In the genomic region with DNA sequence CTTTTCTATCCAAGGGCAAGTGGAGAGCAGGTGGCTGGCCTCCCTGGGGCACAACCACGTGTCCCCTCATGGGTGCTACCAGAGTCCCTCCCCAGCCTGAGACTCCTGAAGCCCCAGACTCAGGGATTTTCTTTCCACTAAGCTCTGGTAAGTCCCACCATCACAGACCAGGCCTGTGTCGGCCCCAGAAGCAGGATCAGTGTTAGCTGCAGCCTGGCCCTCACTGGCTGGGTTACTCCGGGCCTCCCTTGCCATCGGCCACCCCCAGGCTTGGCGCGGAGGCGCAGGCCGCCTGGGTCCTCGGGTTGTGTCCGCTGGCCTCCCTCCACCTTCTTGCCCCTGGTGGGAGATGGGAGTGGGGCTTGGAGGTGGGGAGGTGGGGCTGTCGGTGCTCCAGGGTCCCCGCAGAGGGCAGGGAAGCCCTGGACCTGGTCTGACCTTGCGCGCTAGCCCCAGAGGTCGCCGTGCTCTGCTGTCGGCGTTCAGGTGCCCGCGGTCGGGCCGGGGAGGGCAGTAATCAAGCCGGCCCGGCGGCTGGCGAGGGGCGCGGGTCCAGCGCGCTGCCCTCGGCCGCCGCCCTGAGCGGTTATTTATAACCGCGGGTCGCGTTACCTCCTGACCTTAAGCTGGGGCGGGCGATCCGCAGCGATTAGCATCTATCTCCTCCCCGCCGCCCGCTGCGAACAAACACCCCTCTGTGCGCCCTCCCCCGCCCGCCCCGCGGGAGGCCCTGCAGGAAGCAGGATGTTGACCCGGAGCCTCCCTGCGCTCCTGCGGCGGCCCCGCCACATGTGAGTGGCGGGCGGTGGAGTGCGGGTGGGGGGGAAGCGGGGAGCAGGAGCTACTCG, we compare ENCODE assay signal across 8 cellular contexts.
DNase-seq lines count a peak whose midpoint lies in the region; ATAC-seq, FAIRE-seq and TF ChIP-seq lines count a peak whose summit lies in the region.

No MANE protein-coding gene starts in this region.

- peak overlapping the region; percentile 72; the same call in 1 of the 2 replicates for H2BK20ac ChIP-seq in H1 (ENCODE audit: low read length)

- no peak overlapping the region for H3K9ac ChIP-seq in H1 (replicated peaks in 1 of 4; ENCODE audit: extremely low read depth in 1 of 4, low read depth in 3 of 4, low read length in 3 of 4)

- H4K8ac ChIP-seq in H1 (ENCODE audit: extremely low read depth, insufficient read depth, low read length) = peak overlapping the region; percentile 86

- TF ChIP-seq POLR2A in H1 (IDR thresholded peaks at IDR 0.05; ENCODE audit: control extremely low read depth in 1 of 2, low read depth in 2 of 2, low read length in 2 of 2) = no peak

- ATAC-seq in GM18858 (IDR thresholded peaks at IDR 0.05; ENCODE audit: unreplicated experiment) = no peak

- no peaks in the 10 kb centered on the region for H3K9me3 ChIP-seq in H1 (ENCODE audit: insufficient read depth in 2 of 2, low read depth in 1 of 2, low read length in 1 of 2)

- no peak overlapping the region for H3K14ac ChIP-seq in H1 (ENCODE audit: insufficient read length)

- peak overlapping the region; percentile 46; the same call in 1 of the 2 replicates for H2AFZ ChIP-seq in H1 (ENCODE audit: low read length)

- H2BK120ac ChIP-seq in H1 (replicated peaks; ENCODE audit: low read depth, low read length) = peak overlapping the region; percentile 18

- no peak for TF ChIP-seq RAD21 in H1 (IDR thresholded peaks at IDR 0.05 in 1 of 2, conservative IDR thresholded peaks at IDR 0.05 in 1 of 2; ENCODE audit: low read depth in 2 of 2, low read length in 2 of 2)

- no peak overlapping the region for H2AK5ac ChIP-seq in H1 (ENCODE audit: low read depth, low read length)

- H4K5ac ChIP-seq in H1 (ENCODE audit: insufficient read length, low read depth, low read length) = peak overlapping the region; percentile 78

- no peaks in the 10 kb centered on the region for H3K79me1 ChIP-seq in H1 (ENCODE audit: low read depth, low read length)

- peak overlapping the region; percentile 92; the same call in 1 of the 2 replicates for H2BK12ac ChIP-seq in H1 (ENCODE audit: low read depth, low read length)

- peaks cover 0 to 14% (median 12%) of the 10 kb centered on the region in 4 experiments; a peak in 5 of 7 replicates for H3K4me1 ChIP-seq in H1 (replicated peaks in 1 of 4; ENCODE audit: control insufficient read depth in 3 of 4, insufficient read depth in 4 of 4, low read length in 3 of 4)

- H3K23me2 ChIP-seq in H1 (ENCODE audit: low read depth, low read length) = peaks cover 4% of the 10 kb centered on the region; the same call in 1 of the 2 replicates

- H4K91ac ChIP-seq in H1 (replicated peaks; ENCODE audit: insufficient read length, low read length) = peak overlapping the region; percentile 95

- H3K4me2 ChIP-seq in H1 (ENCODE audit: insufficient read depth in 1 of 2, low read depth in 2 of 2, low read length in 2 of 2) = peak overlapping the region; percentile 37 to 84; a peak in 3 of 4 replicates

- H3K36me3 ChIP-seq in H1 (ENCODE audit: control insufficient read depth in 2 of 4, insufficient read depth in 4 of 4, low read length in 3 of 4) = no peaks in the 10 kb centered on the region

- no peak overlapping the region; the same call in 1 of the 2 replicates for H2BK15ac ChIP-seq in H1 (ENCODE audit: low read length)

- H4K20me1 ChIP-seq in H1 (replicated peaks in 1 of 2; ENCODE audit: control insufficient read depth in 1 of 2, insufficient read depth in 2 of 2, low read length in 2 of 2) = no peaks in the 10 kb centered on the region

- H2BK5ac ChIP-seq in H1 (ENCODE audit: low read depth, low read length) = peak overlapping the region; percentile 71; the same call in 1 of the 2 replicates

- no peak for FAIRE-seq in H1 (lab: Jason Lieb, UNC)

- H3K56ac ChIP-seq in H1 (replicated peaks; ENCODE audit: insufficient read length, low read depth, low read length) = peak overlapping the region; percentile 66

- H3K4me3 ChIP-seq in H1 (ENCODE audit: extremely low read depth in 1 of 4, insufficient read depth in 2 of 4, low read depth in 3 of 4, low read length in 4 of 4) = peak overlapping the region; percentile 0 to 56 (median 18); a peak in 5 of 8 replicates

- DNase-seq in NCI-H524 (lab: John Stamatoyannopoulos, UW) (peak; percentile 66 to 72), NCI-H524 treated with DMSO at 0.1 percent for 48 hours (lab: John Stamatoyannopoulos, UW) (no peak), NCI-H345 treated with DMSO at 0.1 percent for 48 hours (lab: John Stamatoyannopoulos, UW; ENCODE audit: unreplicated experiment) (peak; percentile 52), H1 (ENCODE audit: low read depth in 1 of 2, low spot score in 2 of 2) (peak in 1 of 2 experiments; percentile 75), mesenteric fat pad (ENCODE audit: low spot score) (peak; percentile 93)
- DNase-seq in activated CD4-positive, alpha-beta T cell treated with anti-CD3 and anti-CD28 coated beads, Interleukin-2, amount 50 U/mL, for 48 hours = peak; percentile 80 to 87
- DNase-seq in stimulated activated CD8-positive, alpha-beta memory T cell treated with anti-CD3 and anti-CD28 coated beads, Interleukin-15, amount 100 ng/mL, for 1 hour (ENCODE audit: low read depth) = peak; percentile 42

- CTCF ChIA-PET in H1 (lab: Charles Lee; ENCODE audit: partially characterized antibody) = interaction anchor here (1.0 to 21.7 kb wide), 5 partner anchors 10 to 127 kb away, joined by 3 to 735 read pairs (median 4); partner anchors contain the start of gene TOB1

- no peak for TF ChIP-seq EP300 in H1 (IDR thresholded peaks at IDR 0.05; ENCODE audit: borderline replicate concordance in 1 of 2, low read depth in 2 of 2, low read length in 2 of 2)

- no peak overlapping the region for H3K23ac ChIP-seq in H1 (ENCODE audit: insufficient read length)

- no peaks in the 10 kb centered on the region for H3K79me2 ChIP-seq in H1 (ENCODE audit: control insufficient read depth in 1 of 2, insufficient read depth in 2 of 2, low read length in 2 of 2)

- TF ChIP-seq CTCF in H1 (IDR thresholded peaks at IDR 0.05; ENCODE audit: control extremely low read depth in 1 of 3, insufficient read depth in 1 of 3, low read depth in 1 of 3, low read length in 3 of 3) = no peak

- H3K18ac ChIP-seq in H1 (ENCODE audit: extremely low read depth, low read length) = peak overlapping the region; percentile 87

- peak overlapping the region; percentile 74 for H3K4ac ChIP-seq in H1 (replicated peaks; ENCODE audit: insufficient read length, low read depth, low read length)

- POLR2A ChIA-PET in H1 (lab: Charles Lee; ENCODE audit: partially characterized antibody) = interaction anchor here (0.7 to 21.0 kb wide), 10 partner anchors 9 to 147 kb away, joined by 3 to 308 read pairs (median 6); partner anchors contain the start of gene TOB1

- H3K27me3 ChIP-seq in H1 (replicated peaks in 1 of 4; ENCODE audit: control insufficient read depth in 3 of 4, extremely low read depth in 1 of 4, insufficient read depth in 3 of 4, low read length in 3 of 4) = peaks cover 0 to 6% (median 1%) of the 10 kb centered on the region in 4 experiments; a peak in 2 of 7 replicates

- no peak overlapping the region for H3K27ac ChIP-seq in H1 (ENCODE audit: low read depth, low read length)

- WGBS in H1 (ENCODE audit: extremely low coverage in 1 of 2, insufficient coverage in 1 of 2, insufficient read length in 1 of 2, insufficient replicate concordance in 2 of 2, low coverage in 1 of 2, low lambda C conversion rate in 2 of 2, missing lambda C conversion rate in 1 of 2), 2 experiments = 11% methylated on average over 41 of the region's 61 CpGs; no CpG with 5 or more reads in 1 of the 2 experiments

TF ChIP-seq in H1, 55 proteins besides CTCF, POLR2A, EP300 and RAD21:
- TF ChIP-seq, protein P1, sequence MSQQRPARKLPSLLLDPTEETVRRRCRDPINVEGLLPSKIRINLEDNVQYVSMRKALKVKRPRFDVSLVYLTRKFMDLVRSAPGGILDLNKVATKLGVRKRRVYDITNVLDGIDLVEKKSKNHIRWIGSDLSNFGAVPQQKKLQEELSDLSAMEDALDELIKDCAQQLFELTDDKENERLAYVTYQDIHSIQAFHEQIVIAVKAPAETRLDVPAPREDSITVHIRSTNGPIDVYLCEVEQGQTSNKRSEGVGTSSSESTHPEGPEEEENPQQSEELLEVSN (IDR thresholded peaks at IDR 0.05) = no peak
- no peak for TF ChIP-seq SAP30 (IDR thresholded peaks at IDR 0.05; ENCODE audit: insufficient read depth, insufficient replicate concordance, low read length)
- TF ChIP-seq JUND (IDR thresholded peaks at IDR 0.05; ENCODE audit: low read length) = no peak
- no peak for TF ChIP-seq RFX5 (IDR thresholded peaks at IDR 0.05; ENCODE audit: borderline replicate concordance, low read depth, low read length)
- TF ChIP-seq NANOG (IDR thresholded peaks at IDR 0.05; ENCODE audit: insufficient read depth, low read depth, low read length, poor library complexity, severe bottlenecking) = no peak
- no peak for TF ChIP-seq NRF1 (IDR thresholded peaks at IDR 0.05; ENCODE audit: low read depth, low read length)
- TF ChIP-seq RXRA (IDR thresholded peaks at IDR 0.05; ENCODE audit: insufficient read depth, low read depth, low read length) = peak; percentile 58; the same call in 1 of the 2 replicates
- TF ChIP-seq, protein P2, sequence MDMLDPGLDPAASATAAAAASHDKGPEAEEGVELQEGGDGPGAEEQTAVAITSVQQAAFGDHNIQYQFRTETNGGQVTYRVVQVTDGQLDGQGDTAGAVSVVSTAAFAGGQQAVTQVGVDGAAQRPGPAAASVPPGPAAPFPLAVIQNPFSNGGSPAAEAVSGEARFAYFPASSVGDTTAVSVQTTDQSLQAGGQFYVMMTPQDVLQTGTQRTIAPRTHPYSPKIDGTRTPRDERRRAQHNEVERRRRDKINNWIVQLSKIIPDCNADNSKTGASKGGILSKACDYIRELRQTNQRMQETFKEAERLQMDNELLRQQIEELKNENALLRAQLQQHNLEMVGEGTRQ (IDR thresholded peaks at IDR 0.05; ENCODE audit: low read length) = no peak
- TF ChIP-seq TAF1 (IDR thresholded peaks at IDR 0.05; ENCODE audit: low read depth, low read length) = no peak
- no peak for TF ChIP-seq KDM5A (IDR thresholded peaks at IDR 0.05; ENCODE audit: low read length)
- TF ChIP-seq KDM4A (IDR thresholded peaks at IDR 0.05; ENCODE audit: low read depth, low read length, severe bottlenecking) = peak; percentile 48
